In the genomic region with DNA sequence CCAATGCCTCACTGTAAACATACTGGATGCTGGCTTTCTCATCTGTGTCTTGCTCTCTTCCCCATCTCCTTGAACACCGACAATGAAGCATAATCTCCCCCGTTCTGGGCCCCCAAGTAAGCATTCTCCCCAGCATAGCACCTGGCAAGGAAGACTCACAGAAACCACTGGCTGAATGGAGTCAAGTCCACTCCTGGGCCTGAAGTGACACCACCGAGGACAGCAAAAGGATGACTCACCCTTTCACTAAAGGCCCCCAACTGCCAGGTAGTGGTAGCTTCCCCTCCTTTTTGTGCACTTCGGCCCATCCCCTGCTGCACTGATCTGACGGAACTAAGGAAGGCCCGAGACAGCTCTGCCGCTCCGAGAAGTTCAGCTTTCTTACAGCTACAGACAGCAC, we compare ENCODE assay signal across 1 cellular context.
TF ChIP-seq lines count a peak whose summit lies in the region.

No MANE protein-coding gene starts in this region.

TF ChIP-seq in K562, 482 proteins besides CTCF, POLR2A, EP300 and RAD21 (continued from another document):
- TF ChIP-seq MBD2 (IDR thresholded peaks at IDR 0.05; ENCODE audit: borderline replicate concordance, low read depth): no peak
- TF ChIP-seq, protein P1, sequence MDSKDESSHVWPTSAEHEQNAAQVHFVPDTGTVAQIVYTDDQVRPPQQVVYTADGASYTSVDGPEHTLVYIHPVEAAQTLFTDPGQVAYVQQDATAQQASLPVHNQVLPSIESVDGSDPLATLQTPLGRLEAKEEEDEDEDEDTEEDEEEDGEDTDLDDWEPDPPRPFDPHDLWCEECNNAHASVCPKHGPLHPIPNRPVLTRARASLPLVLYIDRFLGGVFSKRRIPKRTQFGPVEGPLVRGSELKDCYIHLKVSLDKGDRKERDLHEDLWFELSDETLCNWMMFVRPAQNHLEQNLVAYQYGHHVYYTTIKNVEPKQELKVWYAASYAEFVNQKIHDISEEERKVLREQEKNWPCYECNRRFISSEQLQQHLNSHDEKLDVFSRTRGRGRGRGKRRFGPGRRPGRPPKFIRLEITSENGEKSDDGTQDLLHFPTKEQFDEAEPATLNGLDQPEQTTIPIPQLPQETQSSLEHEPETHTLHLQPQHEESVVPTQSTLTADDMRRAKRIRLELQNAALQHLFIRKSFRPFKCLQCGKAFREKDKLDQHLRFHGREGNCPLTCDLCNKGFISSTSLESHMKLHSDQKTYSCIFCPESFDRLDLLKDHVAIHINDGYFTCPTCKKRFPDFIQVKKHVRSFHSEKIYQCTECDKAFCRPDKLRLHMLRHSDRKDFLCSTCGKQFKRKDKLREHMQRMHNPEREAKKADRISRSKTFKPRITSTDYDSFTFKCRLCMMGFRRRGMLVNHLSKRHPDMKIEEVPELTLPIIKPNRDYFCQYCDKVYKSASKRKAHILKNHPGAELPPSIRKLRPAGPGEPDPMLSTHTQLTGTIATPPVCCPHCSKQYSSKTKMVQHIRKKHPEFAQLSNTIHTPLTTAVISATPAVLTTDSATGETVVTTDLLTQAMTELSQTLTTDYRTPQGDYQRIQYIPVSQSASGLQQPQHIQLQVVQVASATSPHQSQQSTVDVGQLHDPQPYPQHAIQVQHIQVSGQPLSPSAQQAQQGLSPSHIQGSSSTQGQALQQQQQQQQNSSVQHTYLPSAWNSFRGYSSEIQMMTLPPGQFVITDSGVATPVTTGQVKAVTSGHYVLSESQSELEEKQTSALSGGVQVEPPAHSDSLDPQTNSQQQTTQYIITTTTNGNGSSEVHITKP (IDR thresholded peaks at IDR 0.05; ENCODE audit: partially characterized antibody): peak; percentile 88
- no peak for TF ChIP-seq KLF6 (CRISPR knock-in tag; IDR thresholded peaks at IDR 0.05; ENCODE audit: borderline replicate concordance)
- 0 out of 2 replicates have a peak, but pooled peaks have one; percentile 18 for TF ChIP-seq SMARCA4 (IDR thresholded peaks at IDR 0.05)
- TF ChIP-seq JUN (IDR thresholded peaks at IDR 0.05; ENCODE audit: borderline replicate concordance, low read depth, low read length): peak; percentile 63
- no peak for TF ChIP-seq JUN (CRISPR knock-in tag; IDR thresholded peaks at IDR 0.05; ENCODE audit: borderline replicate concordance)
- peak; percentile 92 for TF ChIP-seq ATF3 (IDR thresholded peaks at IDR 0.05)
- TF ChIP-seq ATF3 (CRISPR knock-in tag; conservative IDR thresholded peaks at IDR 0.05): no peak
- TF ChIP-seq, protein P2, sequence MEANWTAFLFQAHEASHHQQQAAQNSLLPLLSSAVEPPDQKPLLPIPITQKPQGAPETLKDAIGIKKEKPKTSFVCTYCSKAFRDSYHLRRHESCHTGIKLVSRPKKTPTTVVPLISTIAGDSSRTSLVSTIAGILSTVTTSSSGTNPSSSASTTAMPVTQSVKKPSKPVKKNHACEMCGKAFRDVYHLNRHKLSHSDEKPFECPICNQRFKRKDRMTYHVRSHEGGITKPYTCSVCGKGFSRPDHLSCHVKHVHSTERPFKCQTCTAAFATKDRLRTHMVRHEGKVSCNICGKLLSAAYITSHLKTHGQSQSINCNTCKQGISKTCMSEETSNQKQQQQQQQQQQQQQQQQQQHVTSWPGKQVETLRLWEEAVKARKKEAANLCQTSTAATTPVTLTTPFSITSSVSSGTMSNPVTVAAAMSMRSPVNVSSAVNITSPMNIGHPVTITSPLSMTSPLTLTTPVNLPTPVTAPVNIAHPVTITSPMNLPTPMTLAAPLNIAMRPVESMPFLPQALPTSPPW (CRISPR knock-in tag; IDR thresholded peaks at IDR 0.05): no peak
- peak; percentile 26; the same call in 1 of the 2 replicates for TF ChIP-seq ARID1B (IDR thresholded peaks at IDR 0.05)
- TF ChIP-seq STAT5A (IDR thresholded peaks at IDR 0.05; ENCODE audit: borderline replicate concordance, low read length): no peak
- TF ChIP-seq KLF16 (IDR thresholded peaks at IDR 0.05): no peak
- peak; percentile 50 for TF ChIP-seq FOSL1 (tag; conservative IDR thresholded peaks at IDR 0.05)
- no peak for TF ChIP-seq GTF3C2 (IDR thresholded peaks at IDR 0.05; ENCODE audit: borderline replicate concordance, extremely low read depth, insufficient read length)
- TF ChIP-seq TRIM28 (IDR thresholded peaks at IDR 0.05): no peak
- TF ChIP-seq ZNF212 (CRISPR knock-in tag; IDR thresholded peaks at IDR 0.05): no peak
- TF ChIP-seq JUND (IDR thresholded peaks at IDR 0.05; ENCODE audit: borderline replicate concordance, low read depth, low read length): peak; percentile 91
- TF ChIP-seq JUND (tag; IDR thresholded peaks at IDR 0.05; ENCODE audit: borderline replicate concordance, low read depth, low read length): peak; percentile 70; the same call in 1 of the 3 replicates
- peak; percentile 38; the same call in 1 of the 2 replicates for TF ChIP-seq DPF2 (IDR thresholded peaks at IDR 0.05)
TF ChIP-seq in K562: peak in this region for 8.
